9 cellular contexts compared by ENCODE assay signal in genomic region chr3:71579301-71579933, GRCh38. TPM values are rescaled to one million over a fixed set of nuclear protein-coding genes. Genes with fewer than 3 reads are reported as not detected.
DNase-seq lines count a peak whose midpoint lies in the region; ATAC-seq and TF ChIP-seq lines count a peak whose summit lies in the region.
"Had no signal": no experiment of that assay in that cellular context is flagged by ENCODE, and none has a peak within 500 bp of the region (broad histone marks: within the 10 kb centered on the region; RNA-seq: fewer than 3 reads in every experiment).

No MANE protein-coding gene starts in this region.

- no peak for DNase-seq in natural killer cell
- DNase-seq in natural killer cell treated with Interleukin-12 subunit alpha and Interleukin-12 subunit beta and Interleukin-15 and Interleukin-18, amount 100 ng/mL, for 72 hours (ENCODE audit: low spot score) = no peak
- no peak for DNase-seq in brain microvascular endothelial cell
- no peak for DNase-seq in vagina (ENCODE audit: extremely low spot score in 2 of 2)
- DNase-seq in NCI-H345 treated with DMSO at 0.1 percent for 48 hours (lab: John Stamatoyannopoulos, UW; ENCODE audit: unreplicated experiment) = no peak
- DNase-seq: NCI-H446 had no signal

- no peak overlapping the region for H3K27ac Mint-ChIP-seq in natural killer cell
- H3K27ac Mint-ChIP-seq in natural killer cell treated with Interleukin-12 subunit alpha and Interleukin-12 subunit beta and Interleukin-15 and Interleukin-18, amount 100 ng/mL, for 72 hours = no peak overlapping the region

- no peak for TF ChIP-seq POLR2A in vagina (IDR thresholded peaks at IDR 0.05)

- no peaks in the 10 kb centered on the region for H3K9me3 Mint-ChIP-seq in natural killer cell
- H3K9me3 Mint-ChIP-seq in natural killer cell treated with Interleukin-12 subunit alpha and Interleukin-12 subunit beta and Interleukin-15 and Interleukin-18, amount 100 ng/mL, for 72 hours = no peaks in the 10 kb centered on the region

- ATAC-seq in natural killer cell (no peak), GM18868 (IDR thresholded peaks at IDR 0.05; ENCODE audit: unreplicated experiment) (no peak), GM21447 (IDR thresholded peaks at IDR 0.05; ENCODE audit: unreplicated experiment) (no peak)
- ATAC-seq in natural killer cell treated with Interleukin-12 subunit alpha and Interleukin-12 subunit beta and Interleukin-15 and Interleukin-18, amount 100 ng/mL, for 72 hours = no peak

- H3K9me3 ChIP-seq in muscle layer of colon (ENCODE audit: low read length) (no peaks in the 10 kb centered on the region), vagina (no peaks in the 10 kb centered on the region)

- TF ChIP-seq CTCF in natural killer cell (IDR thresholded peaks at IDR 0.05) = no peak
- no peak for TF ChIP-seq CTCF in brain microvascular endothelial cell (IDR thresholded peaks at IDR 0.05; ENCODE audit: low read depth, low read length, missing control alignments)
- TF ChIP-seq CTCF in vagina (IDR thresholded peaks at IDR 0.05) = no peak

- H3K4me3 Mint-ChIP-seq in natural killer cell = peak overlapping the region; percentile 40
- H3K4me3 Mint-ChIP-seq in natural killer cell treated with Interleukin-12 subunit alpha and Interleukin-12 subunit beta and Interleukin-15 and Interleukin-18, amount 100 ng/mL, for 72 hours = no peak overlapping the region

- no peaks in the 10 kb centered on the region for H3K36me3 Mint-ChIP-seq in natural killer cell
- no peaks in the 10 kb centered on the region for H3K36me3 Mint-ChIP-seq in natural killer cell treated with Interleukin-12 subunit alpha and Interleukin-12 subunit beta and Interleukin-15 and Interleukin-18, amount 100 ng/mL, for 72 hours

- peak overlapping the region; percentile 95 for H3K4me3 ChIP-seq in brain microvascular endothelial cell (ENCODE audit: low read depth, low read length)
- H3K4me3 ChIP-seq in muscle layer of colon (ENCODE audit: low read depth in 1 of 2, low read length in 2 of 2) = peak overlapping the region; percentile 12 to 71
- peak overlapping the region in 1 of 2 donors; percentile 78 for H3K4me3 ChIP-seq in vagina

- intact Hi-C loops in natural killer cell (cut with micrococcal nuclease) (no loop called here), vagina (cut with DNase I) (no loop called here)

- H3K36me3 ChIP-seq in brain microvascular endothelial cell (replicated peaks) = no peaks in the 10 kb centered on the region
- H3K36me3 ChIP-seq in muscle layer of colon (ENCODE audit: insufficient read depth, low read length) = no peaks in the 10 kb centered on the region
- H3K36me3 ChIP-seq in vagina = no peaks in the 10 kb centered on the region

- H3K27me3 Mint-ChIP-seq in natural killer cell (ENCODE audit: low read depth in 2 of 2) = peaks cover 6 to 11% of the 10 kb centered on the region in 2 donors
- H3K27me3 Mint-ChIP-seq in natural killer cell treated with Interleukin-12 subunit alpha and Interleukin-12 subunit beta and Interleukin-15 and Interleukin-18, amount 100 ng/mL, for 72 hours = peaks cover 6 to 7% of the 10 kb centered on the region in 2 donors

- H3K27ac ChIP-seq in brain microvascular endothelial cell (peak overlapping the region; percentile 54), muscle layer of colon (ENCODE audit: low read depth, low read length) (peak overlapping the region; percentile 96), vagina (peak overlapping the region; percentile 14)

- in situ Hi-C loops in brain microvascular endothelial cell (cut with HindIII; ENCODE audit: low pct_ligation_motif_present, low sequenced_read_pairs) = no loop called here

- H3K27me3 ChIP-seq in brain microvascular endothelial cell (replicated peaks) (no peaks in the 10 kb centered on the region), muscle layer of colon (ENCODE audit: control insufficient read depth in 1 of 2, insufficient read depth in 2 of 2, low read length in 2 of 2) (no peaks in the 10 kb centered on the region), vagina (no peaks in the 10 kb centered on the region)

- H3K4me1 ChIP-seq in muscle layer of colon (ENCODE audit: insufficient read depth, low read length) (peaks cover 22% of the 10 kb centered on the region), vagina (peaks cover 13% of the 10 kb centered on the region)

- H3K9ac ChIP-seq in muscle layer of colon (ENCODE audit: low read length) = peak overlapping the region; percentile 50

- peaks cover 11 to 33% of the 10 kb centered on the region in 2 donors for H3K4me1 Mint-ChIP-seq in natural killer cell
- peaks cover 19 to 25% of the 10 kb centered on the region in 2 donors for H3K4me1 Mint-ChIP-seq in natural killer cell treated with Interleukin-12 subunit alpha and Interleukin-12 subunit beta and Interleukin-15 and Interleukin-18, amount 100 ng/mL, for 72 hours (ENCODE audit: low read depth in 2 of 2)

RNA-seq across cellular contexts. Expression of gene FOXP1, which starts 4.1 kb away (rescaled TPM):
- total RNA-seq in natural killer cell = 100 to 1,000 TPM; 166 to 185 (median 166) TPM
- 10 to 100 TPM; 59.7 to 65.4 TPM for total RNA-seq in natural killer cell treated with Interleukin-12 subunit alpha and Interleukin-12 subunit beta and Interleukin-15 and Interleukin-18, amount 100 ng/mL, for 72 hours
- 128 TPM for total RNA-seq in vagina

Comparison
In these comparisons a context has a peak if more than half of its experiments do, and no peak if none do; other contexts are left out.
1. H3K27ac ChIP-seq: peak in every context shown above with its lines; median percentile 96 in muscle layer of colon; 54 in brain microvascular endothelial cell; 14 in vagina.